Comparison of ENCODE assay signal across 33 cellular contexts in the genomic region with DNA sequence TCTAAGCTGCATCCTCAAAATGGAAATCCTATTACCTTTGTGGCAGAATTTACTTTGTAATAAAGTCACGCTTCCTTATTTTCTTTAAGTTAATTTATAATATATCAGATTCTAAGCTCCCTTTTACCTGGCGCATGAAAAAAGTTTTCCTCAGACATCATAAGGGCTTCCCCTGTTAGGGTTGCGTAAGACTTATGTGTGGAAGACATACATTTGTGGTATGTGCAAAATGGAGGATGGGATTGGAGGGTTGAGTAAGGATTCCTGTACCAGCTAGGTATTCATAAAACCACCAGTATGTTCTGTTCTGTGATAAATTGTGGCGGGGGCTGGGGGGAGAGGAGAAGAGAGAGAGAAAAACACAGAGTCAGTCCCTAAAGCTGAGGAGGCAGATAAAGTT.
"Had no signal": no experiment of that assay in that cellular context is flagged by ENCODE, and none has a peak within 500 bp of the region (broad histone marks: within the 10 kb centered on the region; RNA-seq: fewer than 3 reads in every experiment).

No MANE protein-coding gene starts in this region.

- H3K27ac ChIP-seq: adrenal gland, ascending aorta, body of pancreas, brain microvascular endothelial cell, breast epithelium, cardiac muscle cell had no signal

- FAIRE-seq: astrocyte, bronchial epithelial cell had no signal

- H3K4me1 ChIP-seq: adrenal gland, ascending aorta, body of pancreas, breast epithelium had no signal

- ATAC-seq: activated naive CD4-positive, alpha-beta T cell treated with anti-CD3 and anti-CD28 coated beads, Interleukin-2, amount 50 U/mL, for 72 hours; activated naive CD8-positive, alpha-beta T cell treated with anti-CD3 and anti-CD28 coated beads, Interleukin-2, amount 50 U/mL, for 24 hours; activated T-cell treated with anti-CD3 and anti-CD28 coated beads, Interleukin-2, amount 50 U/mL, for 4 hours; activated T-cell treated with anti-CD3 and anti-CD28 coated beads, Interleukin-2, amount 50 U/mL, for 72 hours; activated T-helper 17 cell treated with anti-CD3 and anti-CD28 coated beads, Interleukin-2, amount 50 U/mL, for 72 hours; body of pancreas had no signal

- H3K36me3 ChIP-seq: adrenal gland, ascending aorta, brain microvascular endothelial cell, breast epithelium, cardiac muscle cell had no signal

- H3K27me3 ChIP-seq: adrenal gland, ascending aorta, body of pancreas, brain microvascular endothelial cell, cardiac muscle cell had no signal

- DNase-seq: activated effector memory CD4-positive, alpha-beta T cell treated with anti-CD3 and anti-CD28 coated beads, Interleukin-2, amount 50 U/mL, for 16 hours; activated effector memory CD4-positive, alpha-beta T cell treated with Interleukin-2 at 50 U/mL for 16 hours; activated gamma-delta T cell; activated gamma-delta T cell treated with Interleukin-2 at 50 U/mL for 16 hours; activated naive CD4-positive, alpha-beta T cell; activated naive CD4-positive, alpha-beta T cell treated with anti-CD3 and anti-CD28 coated beads for 36 hours; activated naive CD4-positive, alpha-beta T cell treated with anti-CD3 and anti-CD28 coated beads, Interleukin-2, amount 10 ng/mL, durations not matched to agents 7 days and 5 days; activated naive CD4-positive, alpha-beta T cell treated with anti-CD3 and anti-CD28 coated beads, Interleukin-2, amount 50 U/mL, for 16 hours; activated naive CD4-positive, alpha-beta T cell treated with Interleukin-2 at 50 U/mL for 16 hours; activated naive CD8-positive, alpha-beta T cell treated with anti-CD3 and anti-CD28 coated beads for 36 hours; activated naive CD8-positive, alpha-beta T cell treated with anti-CD3 and anti-CD28 coated beads, Interleukin-2, amount 10 ng/mL, durations not matched to agents 7 days and 5 days; activated naive CD8-positive, alpha-beta T cell treated with anti-CD3 and anti-CD28 coated beads, Interleukin-2, amount 50 U/mL, for 24 hours; activated T-cell treated with anti-CD3 and anti-CD28 coated beads, Interleukin-2, amount 50 U/mL, for 24 hours; activated T-cell treated with anti-CD3 and anti-CD28 coated beads, Interleukin-2, amount 50 U/mL, for 4 hours; activated T-cell treated with anti-CD3 and anti-CD28 coated beads, Interleukin-2, amount 50 U/mL, for 48 hours; activated T-cell treated with anti-CD3 and anti-CD28 coated beads, Interleukin-2, amount 50 U/mL, for 72 hours; adrenal gland; amniotic stem cell; amygdala; anterior cingulate cortex; aorta; body of pancreas; brain microvascular endothelial cell; caudate nucleus; central memory CD4-positive, alpha-beta T cell; cerebellar nuclear complex had no signal

- H3K9me3 ChIP-seq: adrenal gland, ascending aorta, body of pancreas, breast epithelium had no signal

- H3K4me3 ChIP-seq: adrenal gland, ascending aorta, body of pancreas, breast epithelium, cardiac muscle cell had no signal
